Comparison of ENCODE assay signal across 13 cellular contexts in genomic region chr15:71601038-71601869, GRCh38.
"Had no signal": no experiment of that assay in that cellular context is flagged by ENCODE, and none has a peak within 500 bp of the region (broad histone marks: within the 10 kb centered on the region; RNA-seq: fewer than 3 reads in every experiment).

No MANE protein-coding gene starts in this region.

- ATAC-seq: activated naive CD8-positive, alpha-beta T cell treated with anti-CD3 and anti-CD28 coated beads, Interleukin-2, amount 50 U/mL, for 24 hours; natural killer cell; stimulated activated naive CD8-positive, alpha-beta T cell treated with anti-CD3 and anti-CD28 coated beads, Interleukin-15, Interleukin-2, amounts not matched to agents 100 U/mL and 50 U/mL, for 24 hours had no signal

- DNase-seq: activated CD4-positive, alpha-beta T cell treated with anti-CD3 and anti-CD28 coated beads for 4 hours; activated CD8-positive, alpha-beta memory T cell treated with anti-CD3 and anti-CD28 coated beads for 24 hours; activated naive CD4-positive, alpha-beta T cell treated with Interleukin-2 at 50 U/mL for 16 hours; activated naive CD8-positive, alpha-beta T cell treated with anti-CD3 and anti-CD28 coated beads, Interleukin-2, amount 50 U/mL, for 24 hours; mammary epithelial cell; natural killer cell; sigmoid colon; stimulated activated CD4-positive, alpha-beta T cell treated with anti-CD3 and anti-CD28 coated beads, Interleukin-4, amount 100 ng/mL, for 1 hour; stimulated activated CD8-positive, alpha-beta memory T cell treated with anti-CD3 and anti-CD28 coated beads, Interleukin-4, amount 100 ng/mL, for 48 hours; stimulated activated naive CD8-positive, alpha-beta T cell treated with anti-CD3 and anti-CD28 coated beads, Interleukin-15, Interleukin-2, amounts not matched to agents 100 U/mL and 50 U/mL, for 24 hours; T-helper 1 cell; WERI-Rb-1 had no signal

- H3K27me3 ChIP-seq: cardiac muscle cell, sigmoid colon had no signal

- H3K27ac ChIP-seq: cardiac muscle cell, sigmoid colon, WERI-Rb-1 had no signal

- H3K4me3 ChIP-seq: cardiac muscle cell, sigmoid colon had no signal

- H3K36me3 ChIP-seq: cardiac muscle cell, sigmoid colon, WERI-Rb-1 had no signal
